ENCODE assay signal across 6 cellular contexts in the genomic region with DNA sequence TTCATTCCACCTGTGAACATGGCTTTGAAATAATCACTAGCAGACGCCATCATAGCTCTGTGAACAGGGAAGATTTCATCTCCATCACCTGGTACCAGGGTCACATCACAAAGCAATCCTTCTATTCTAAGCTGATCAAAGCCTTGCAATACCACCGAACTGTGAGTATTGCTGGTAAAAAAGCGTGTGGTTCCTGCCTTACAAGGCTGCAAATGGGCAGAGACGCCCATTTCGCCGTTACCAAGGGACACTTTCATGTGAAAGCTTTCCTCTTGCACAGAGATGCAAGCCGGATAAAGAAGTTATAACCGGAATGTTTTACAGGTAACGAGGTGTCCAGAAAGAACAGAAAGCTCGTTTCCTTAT. TPM values are rescaled to one million over a fixed set of nuclear protein-coding genes. Genes with fewer than 3 reads are reported as not detected.
DNase-seq lines count a peak whose midpoint lies in the region; ATAC-seq and TF ChIP-seq lines count a peak whose summit lies in the region.

No MANE protein-coding gene starts in this region.

- no peak for TF ChIP-seq EP300 in stomach (IDR thresholded peaks at IDR 0.05)

- H3K4me1 ChIP-seq in stomach: peaks cover 26 to 56% (median 43%) of the 10 kb centered on the region in 4 donors

- DNase-seq in MG63 (no peak), fibroblast of gingiva (ENCODE audit: low read depth) (peak; percentile 6), stomach (no peak), DMS79 treated with DMSO at 0.1 percent for 48 hours (lab: John Stamatoyannopoulos, UW) (no peak)

- H3K27me3 ChIP-seq in MG63: no peaks in the 10 kb centered on the region
- no peaks in the 10 kb centered on the region for H3K27me3 ChIP-seq in stomach

- ATAC-seq in GM21381 (IDR thresholded peaks at IDR 0.05; ENCODE audit: unreplicated experiment) (peak; percentile 18), GM21737 (IDR thresholded peaks at IDR 0.05; ENCODE audit: unreplicated experiment) (no peak)

- H3K4me3 ChIP-seq in MG63 (peak overlapping the region; percentile 98), stomach (peak overlapping the region; percentile 66 to 79 (median 72))

- TF ChIP-seq POLR2A in stomach (IDR thresholded peaks at IDR 0.05): no peak

- H3K36me3 ChIP-seq in MG63 (peaks cover 55% of the 10 kb centered on the region), stomach (peaks cover 0 to 10% (median 0%) of the 10 kb centered on the region in 4 donors)

- intact Hi-C loops in stomach (cut with DNase I; ENCODE audit: low total_unique reads): no loop called here

- H3K27ac ChIP-seq in stomach: peak overlapping the region; percentile 88 to 95 (median 93)

- H3K9me3 ChIP-seq in MG63 (no peaks in the 10 kb centered on the region), stomach (no peaks in the 10 kb centered on the region)

- TF ChIP-seq CTCF in stomach (IDR thresholded peaks at IDR 0.05): no peak

- WGBS in stomach, 5 donors: 0 to 1% (median 0%) methylated on average over 10 of the region's 10 CpGs

RNA-seq across cellular contexts. Expression of a gene that starts 0.6 kb away (rescaled TPM):
- 46.6 and 58.6 TPM in 2 replicates for total RNA-seq in MG63 (2014; rRNA removed; shearing (Covaris generic); ENCODE audit: low replicate concordance)
- 10 to 100 TPM in 4 of 5 donors, 1 to 10 TPM in 1; 4.1 to 35.7 (median 14.5) TPM for total RNA-seq in stomach
- polyA plus RNA-seq in stomach: 1 to 10 TPM; 5.4 to 6.3 (median 6.0) TPM

RNA-seq across cellular contexts. Expression of a gene that starts 16.1 kb away (rescaled TPM):
- total RNA-seq in MG63 (2014; rRNA removed; shearing (Covaris generic); ENCODE audit: low replicate concordance): not detected in 2 replicates
- total RNA-seq in stomach: not detected
- not detected for polyA plus RNA-seq in stomach

RNA-seq across cellular contexts. Expression of a gene that starts 29.5 kb away (rescaled TPM):
- total RNA-seq in MG63 (2014; rRNA removed; shearing (Covaris generic); ENCODE audit: low replicate concordance): not detected in 2 replicates
- 1 to 10 TPM in 1 of 5 donors, under 1 TPM in 1, not detected in 3; 0.92 to 1.6 TPM for total RNA-seq in stomach
- not detected for polyA plus RNA-seq in stomach

RNA-seq across cellular contexts. Expression of a gene that starts 33.3 kb away (rescaled TPM):
- not detected in 2 replicates for total RNA-seq in MG63 (2014; rRNA removed; shearing (Covaris generic); ENCODE audit: low replicate concordance)
- total RNA-seq in stomach: not detected
- polyA plus RNA-seq in stomach: not detected

RNA-seq across cellular contexts. Expression of a gene that starts 50.6 kb away (rescaled TPM):
- not detected in 2 replicates for total RNA-seq in MG63 (2014; rRNA removed; shearing (Covaris generic); ENCODE audit: low replicate concordance)
- not detected for total RNA-seq in stomach
- not detected for polyA plus RNA-seq in stomach
